12 cellular contexts compared by ENCODE assay signal in the genomic region with DNA sequence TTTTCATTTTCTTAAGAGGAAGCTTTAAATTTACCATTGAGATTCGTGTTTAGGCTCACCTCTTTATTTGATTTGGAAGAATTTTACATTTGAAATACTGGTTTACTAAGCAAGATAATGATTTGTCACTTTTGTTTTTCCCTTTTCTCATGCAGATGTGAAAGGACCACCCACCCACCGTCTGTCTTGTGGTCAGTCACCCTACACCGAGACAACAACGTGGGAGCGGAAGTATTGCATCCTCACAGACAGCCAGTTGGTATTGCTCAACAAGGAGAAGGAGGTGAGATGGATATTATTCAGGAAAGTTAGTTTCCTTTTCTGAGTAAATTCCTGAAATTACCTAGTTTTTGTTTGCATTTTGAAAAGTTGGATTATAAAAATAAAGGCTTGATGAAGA.
DNase-seq lines count a peak whose midpoint lies in the region; TF ChIP-seq lines count a peak whose summit lies in the region.
"Had no signal": no experiment of that assay in that cellular context is flagged by ENCODE, and none has a peak within 500 bp of the region (broad histone marks: within the 10 kb centered on the region; RNA-seq: fewer than 3 reads in every experiment).

No MANE protein-coding gene starts in this region.

- H3K4me3 ChIP-seq in neutrophil (ENCODE audit: low read depth in 1 of 2, low read length in 1 of 2), result no peak overlapping the region

- H3K9me3 ChIP-seq in neutrophil, result no peaks in the 10 kb centered on the region

- H3K27me3 ChIP-seq in neutrophil, result no peaks in the 10 kb centered on the region

- POLR2A ChIA-PET in RWPE1 (lab: Yijun Ruan, JAX; ENCODE audit: low non-redundant PET), result no interaction called here

- H3K27ac ChIP-seq in epithelial cell of prostate (peak overlapping the region; percentile 52), neutrophil (peak overlapping the region; percentile 54), RWPE1 (no peak overlapping the region)
- H3K27ac ChIP-seq: parathyroid adenoma had no signal

- peaks cover 31 to 35% of the 10 kb centered on the region in 2 experiments for H3K4me1 ChIP-seq in neutrophil (ENCODE audit: control insufficient read depth in 1 of 2, insufficient read depth in 1 of 2, low read depth in 1 of 2, low read length in 1 of 2)
- H3K4me1 ChIP-seq: parathyroid adenoma had no signal

- in situ Hi-C loops in SK-MEL-5 (cut with HindIII; ENCODE audit: low pct_unique_long_range_greater_than_20kb, low sequenced_read_pairs), result no loop called here

- DNase-seq in HT1080 (ENCODE audit: low read depth) (peak; percentile 59), SK-MEL-5 (ENCODE audit: low read depth, low spot score) (peak; percentile 52), epithelial cell of prostate (ENCODE audit: low read depth, low spot score) (no peak), RWPE1 (ENCODE audit: low spot score) (no peak), NCI-H1417 treated with DMSO at 0.1 percent for 48 hours (lab: John Stamatoyannopoulos, UW) (no peak), occipital lobe (lab: John Stamatoyannopoulos, UW) (no peak), kidney tubule cell (ENCODE audit: low spot score) (no peak)
- DNase-seq: activated CD4-positive, CD25-positive, alpha-beta regulatory T cell treated with anti-CD3 and anti-CD28 coated beads, Interleukin-2, amount 50 U/mL, for 72 hours; left ventricle myocardium superior; NCI-H2171 treated with DMSO at 0.1 percent for 48 hours had no signal

- no peaks in the 10 kb centered on the region for H3K36me3 ChIP-seq in neutrophil

- TF ChIP-seq CTCF in neutrophil (IDR thresholded peaks at IDR 0.05), result no peak
- TF ChIP-seq CTCF in RWPE1 (conservative IDR thresholded peaks at IDR 0.05; ENCODE audit: low read depth), result no peak

- CTCF ChIA-PET in RWPE1 (lab: Yijun Ruan, JAX), result interaction anchor here (0.6 to 0.9 kb wide), 3 partner anchors 15 to 307 kb away, joined by 4 to 6 read pairs (median 4); no protein-coding TSS in a partner anchor

Comparison
In these comparisons a context has a peak if more than half of its experiments do, and no peak if none do; other contexts are left out.
1. DNase-seq: peak in HT1080 (single experiment) and SK-MEL-5 (single experiment); none in epithelial cell of prostate (single experiment), RWPE1 (single experiment), NCI-H1417 treated with DMSO at 0.1 percent for 48 hours (single experiment), occipital lobe (single experiment) and kidney tubule cell (single experiment).